1 cellular context compared by ENCODE assay signal in genomic region chr22:19057999-19058491, GRCh38.
TF ChIP-seq lines count a peak whose summit lies in the region.

No MANE protein-coding gene starts in this region.

TF ChIP-seq in K562, 482 proteins besides CTCF, POLR2A, EP300 and RAD21 (continued from another document):
- TF ChIP-seq, protein P1, sequence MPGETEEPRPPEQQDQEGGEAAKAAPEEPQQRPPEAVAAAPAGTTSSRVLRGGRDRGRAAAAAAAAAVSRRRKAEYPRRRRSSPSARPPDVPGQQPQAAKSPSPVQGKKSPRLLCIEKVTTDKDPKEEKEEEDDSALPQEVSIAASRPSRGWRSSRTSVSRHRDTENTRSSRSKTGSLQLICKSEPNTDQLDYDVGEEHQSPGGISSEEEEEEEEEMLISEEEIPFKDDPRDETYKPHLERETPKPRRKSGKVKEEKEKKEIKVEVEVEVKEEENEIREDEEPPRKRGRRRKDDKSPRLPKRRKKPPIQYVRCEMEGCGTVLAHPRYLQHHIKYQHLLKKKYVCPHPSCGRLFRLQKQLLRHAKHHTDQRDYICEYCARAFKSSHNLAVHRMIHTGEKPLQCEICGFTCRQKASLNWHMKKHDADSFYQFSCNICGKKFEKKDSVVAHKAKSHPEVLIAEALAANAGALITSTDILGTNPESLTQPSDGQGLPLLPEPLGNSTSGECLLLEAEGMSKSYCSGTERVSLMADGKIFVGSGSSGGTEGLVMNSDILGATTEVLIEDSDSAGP (CRISPR knock-in tag; IDR thresholded peaks at IDR 0.05) = 0 out of 2 replicates have a peak, but pooled peaks have one; percentile 23
- TF ChIP-seq RERE (CRISPR knock-in tag; IDR thresholded peaks at IDR 0.05; ENCODE audit: borderline replicate concordance) (0 out of 2 replicates have a peak, but pooled peaks have one; percentile 50), ZNF76 (CRISPR knock-in tag; IDR thresholded peaks at IDR 0.05; ENCODE audit: borderline replicate concordance) (no peak), E2F4 (CRISPR knock-in tag; IDR thresholded peaks at IDR 0.05; ENCODE audit: low read depth) (0 out of 2 replicates have a peak, but pooled peaks have one; percentile 64), ZC3H11A (IDR thresholded peaks at IDR 0.05; ENCODE audit: low read depth, low read length) (no peak), POLR2G (IDR thresholded peaks at IDR 0.05; ENCODE audit: low read depth, low read length) (0 out of 2 replicates have a peak, but pooled peaks have one; percentile 28), ELK1 (CRISPR knock-in tag; IDR thresholded peaks at IDR 0.05) (no peak), ZBTB1 (CRISPR knock-in tag; IDR thresholded peaks at IDR 0.05; ENCODE audit: borderline replicate concordance, low read depth) (peak; percentile 61; the same call in 1 of the 2 replicates), ZNF124 (CRISPR knock-in tag; IDR thresholded peaks at IDR 0.05) (0 out of 2 replicates have a peak, but pooled peaks have one; percentile 25)
- TF ChIP-seq, protein P2, sequence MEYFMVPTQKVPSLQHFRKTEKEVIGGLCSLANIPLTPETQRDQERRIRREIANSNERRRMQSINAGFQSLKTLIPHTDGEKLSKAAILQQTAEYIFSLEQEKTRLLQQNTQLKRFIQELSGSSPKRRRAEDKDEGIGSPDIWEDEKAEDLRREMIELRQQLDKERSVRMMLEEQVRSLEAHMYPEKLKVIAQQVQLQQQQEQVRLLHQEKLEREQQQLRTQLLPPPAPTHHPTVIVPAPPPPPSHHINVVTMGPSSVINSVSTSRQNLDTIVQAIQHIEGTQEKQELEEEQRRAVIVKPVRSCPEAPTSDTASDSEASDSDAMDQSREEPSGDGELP (CRISPR knock-in tag; IDR thresholded peaks at IDR 0.05; ENCODE audit: borderline replicate concordance) = peak; percentile 58; the same call in 1 of the 2 replicates
- TF ChIP-seq, protein P3, sequence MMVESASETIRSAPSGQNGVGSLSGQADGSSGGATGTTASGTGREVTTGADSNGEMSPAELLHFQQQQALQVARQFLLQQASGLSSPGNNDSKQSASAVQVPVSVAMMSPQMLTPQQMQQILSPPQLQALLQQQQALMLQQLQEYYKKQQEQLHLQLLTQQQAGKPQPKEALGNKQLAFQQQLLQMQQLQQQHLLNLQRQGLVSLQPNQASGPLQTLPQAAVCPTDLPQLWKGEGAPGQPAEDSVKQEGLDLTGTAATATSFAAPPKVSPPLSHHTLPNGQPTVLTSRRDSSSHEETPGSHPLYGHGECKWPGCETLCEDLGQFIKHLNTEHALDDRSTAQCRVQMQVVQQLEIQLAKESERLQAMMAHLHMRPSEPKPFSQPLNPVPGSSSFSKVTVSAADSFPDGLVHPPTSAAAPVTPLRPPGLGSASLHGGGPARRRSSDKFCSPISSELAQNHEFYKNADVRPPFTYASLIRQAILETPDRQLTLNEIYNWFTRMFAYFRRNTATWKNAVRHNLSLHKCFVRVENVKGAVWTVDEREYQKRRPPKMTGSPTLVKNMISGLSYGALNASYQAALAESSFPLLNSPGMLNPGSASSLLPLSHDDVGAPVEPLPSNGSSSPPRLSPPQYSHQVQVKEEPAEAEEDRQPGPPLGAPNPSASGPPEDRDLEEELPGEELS (CRISPR knock-in tag; IDR thresholded peaks at IDR 0.05; ENCODE audit: borderline replicate concordance) = peak; percentile 53; the same call in 1 of the 2 replicates
